27 cellular contexts compared by ENCODE assay signal in the genomic region with DNA sequence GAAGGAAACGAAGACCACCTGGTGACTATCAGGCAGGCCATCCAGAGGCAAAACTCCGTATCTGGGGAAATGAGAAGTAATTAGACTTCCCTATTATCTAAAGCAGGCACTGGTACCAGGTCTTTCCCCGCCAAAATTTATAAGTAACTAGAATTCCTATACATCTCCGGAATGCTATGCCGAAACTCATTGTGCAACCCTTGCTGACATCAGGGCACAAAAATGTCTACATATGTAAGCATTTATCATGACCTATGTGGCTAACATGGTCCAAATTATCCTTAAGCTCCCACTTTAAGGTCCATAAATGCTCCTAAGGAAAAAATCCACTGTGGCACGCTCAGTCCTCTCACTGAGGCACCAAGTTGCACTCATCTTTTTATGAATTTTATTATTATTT. TPM values are rescaled to one million over a fixed set of nuclear protein-coding genes. Genes with fewer than 3 reads are reported as not detected.
A peak's percentile ranks its signal among the peaks of the same experiment; 100 is the strongest.
DNase-seq lines count a peak whose midpoint lies in the region; ATAC-seq and TF ChIP-seq lines count a peak whose summit lies in the region.
"Had no signal": no experiment of that assay in that cellular context is flagged by ENCODE, and none has a peak within 500 bp of the region (broad histone marks: within the 10 kb centered on the region; RNA-seq: fewer than 3 reads in every experiment).

No MANE protein-coding gene starts in this region.

- no peak overlapping the region for H3K4me2 ChIP-seq in smooth muscle cell
- H3K4me2 ChIP-seq in OCI-LY7 (ENCODE audit: low read length), result no peak overlapping the region

- H3K9ac ChIP-seq in smooth muscle cell (ENCODE audit: low read depth), result no peak overlapping the region

- no peaks in the 10 kb centered on the region for H4K20me1 ChIP-seq in smooth muscle cell (ENCODE audit: low read depth)
- no peaks in the 10 kb centered on the region for H4K20me1 ChIP-seq in OCI-LY7 (ENCODE audit: insufficient read depth, low read length)

- no peaks in the 10 kb centered on the region for H3K27me3 ChIP-seq in RWPE2 (ENCODE audit: insufficient read depth, poor library complexity, severe bottlenecking)
- H3K27me3 ChIP-seq in smooth muscle cell (ENCODE audit: low read depth), result no peaks in the 10 kb centered on the region
- H3K27me3 ChIP-seq: adrenal gland, brain microvascular endothelial cell, right atrium auricular region, testis had no signal

- POLR2A ChIA-PET in OCI-LY7 (lab: Charles Lee), result no interaction called here

- 63% methylated on average over 6 of the region's 6 CpGs for WGBS in smooth muscle cell (ENCODE audit: low lambda C conversion rate)

- H3K4me3 ChIP-seq in RWPE2 (ENCODE audit: severe bottlenecking), result no peak overlapping the region
- no peak overlapping the region for H3K4me3 ChIP-seq in smooth muscle cell
- no peak overlapping the region for H3K4me3 ChIP-seq in OCI-LY7 (ENCODE audit: low read depth, low read length, poor library complexity, severe bottlenecking)
- H3K4me3 ChIP-seq: adrenal gland, right atrium auricular region, testis had no signal

- intact Hi-C loops in OCI-LY7 (cut with micrococcal nuclease; ENCODE audit: unreplicated experiment), result no loop called here

- peak; percentile 55 for ATAC-seq in RWPE2 (ENCODE audit: low read depth)
- ATAC-seq in HG03432 (IDR thresholded peaks at IDR 0.05; ENCODE audit: unreplicated experiment), result no peak
- ATAC-seq: activated CD8-positive, alpha-beta T cell treated with anti-CD3 and anti-CD28 coated beads, Interleukin-2, amount 10 ng/mL, durations not matched to agents 7 days and 5 days; left lobe of liver; naive thymus-derived CD8-positive, alpha-beta T cell had no signal

- H3F3A ChIP-seq in smooth muscle cell (ENCODE audit: low read depth), result peaks cover 3% of the 10 kb centered on the region

- BruUV-seq in OCI-LY7 (replicated peaks; lab: Mats Ljungman, UMichigan), result no TSS peak

- H3K27ac ChIP-seq in RWPE2 (ENCODE audit: poor library complexity, severe bottlenecking) (peak overlapping the region; percentile 100), smooth muscle cell (ENCODE audit: low read depth) (peak overlapping the region; percentile 67), OCI-LY7 (ENCODE audit: low read depth, low read length, poor library complexity, severe bottlenecking) (no peak overlapping the region)
- H3K27ac ChIP-seq: adrenal gland, brain microvascular endothelial cell, right atrium auricular region, testis had no signal

- CTCF ChIA-PET in OCI-LY7 (lab: Charles Lee; ENCODE audit: unreplicated experiment), result no interaction called here

- DNase-seq in HS-5 (ENCODE audit: low read depth) (peak; percentile 96), RWPE2 (ENCODE audit: low spot score) (peak; percentile 66), fibroblast of peridontal ligament (ENCODE audit: extremely low read depth) (peak; percentile 47), smooth muscle cell (lab: John Stamatoyannopoulos, UW; ENCODE audit: unreplicated experiment) (no peak), DMS53 (lab: John Stamatoyannopoulos, UW) (no peak), OCI-LY7 (ENCODE audit: low spot score) (no peak)
- DNase-seq: activated CD8-positive, alpha-beta T cell treated with anti-CD3 and anti-CD28 coated beads, Interleukin-2, amount 10 ng/mL, durations not matched to agents 7 days and 5 days; activated gamma-delta T cell; adrenal gland; brain microvascular endothelial cell; CD4-positive, alpha-beta T cell; endodermal cell; foreskin melanocyte; midbrain; naive thymus-derived CD8-positive, alpha-beta T cell; NCI-H1417; NCI-H2081; stimulated activated CD4-positive, alpha-beta T cell treated with anti-CD3 and anti-CD28 coated beads, Interleukin-12 subunit alpha, Interleukin-12 subunit beta, amount 100 ng/mL, for 4 hours; stimulated activated CD4-positive, alpha-beta T cell treated with anti-CD3 and anti-CD28 coated beads, Interleukin-4, amount 100 ng/mL, for 4 hours; stimulated activated naive CD4-positive, alpha-beta T cell treated with Interleukin-2 at 50 U/mL for 16 hours; testis had no signal

- H3K79me2 ChIP-seq in smooth muscle cell (ENCODE audit: low read depth) (no peaks in the 10 kb centered on the region), OCI-LY7 (ENCODE audit: insufficient read depth, low read depth, low read length) (no peaks in the 10 kb centered on the region)

- H3K9me2 ChIP-seq in OCI-LY7 (ENCODE audit: insufficient read depth, low read length), result no peaks in the 10 kb centered on the region

- TF ChIP-seq CTCF in RWPE2 (IDR thresholded peaks at IDR 0.05; ENCODE audit: poor library complexity, severe bottlenecking) (no peak), smooth muscle cell (IDR thresholded peaks at IDR 0.05; ENCODE audit: borderline replicate concordance, insufficient read depth, poor library complexity, severe bottlenecking) (no peak), OCI-LY7 (conservative IDR thresholded peaks at IDR 0.05; ENCODE audit: low read length) (no peak)

- H3K9me3 ChIP-seq in RWPE2 (ENCODE audit: severe bottlenecking) (no peaks in the 10 kb centered on the region), smooth muscle cell (replicated peaks; ENCODE audit: low read depth) (no peaks in the 10 kb centered on the region), OCI-LY7 (ENCODE audit: low read length) (no peaks in the 10 kb centered on the region)
- H3K9me3 ChIP-seq: adrenal gland, right atrium auricular region, testis had no signal

- H3K36me3 ChIP-seq in RWPE2 (ENCODE audit: low read depth), result no peaks in the 10 kb centered on the region
- no peaks in the 10 kb centered on the region for H3K36me3 ChIP-seq in smooth muscle cell (ENCODE audit: low read depth)
- H3K36me3 ChIP-seq in OCI-LY7 (ENCODE audit: insufficient read depth, low read length), result no peaks in the 10 kb centered on the region
- H3K36me3 ChIP-seq: adrenal gland, brain microvascular endothelial cell, right atrium auricular region had no signal

- H2AFZ ChIP-seq in smooth muscle cell (ENCODE audit: low read depth), result no peak overlapping the region
- no peak overlapping the region for H2AFZ ChIP-seq in OCI-LY7 (ENCODE audit: low read length)

- peaks cover 40% of the 10 kb centered on the region for H3K4me1 ChIP-seq in RWPE2 (ENCODE audit: insufficient read depth, poor library complexity, severe bottlenecking)
- H3K4me1 ChIP-seq in smooth muscle cell (ENCODE audit: low read depth), result peaks cover 21% of the 10 kb centered on the region
- H3K4me1 ChIP-seq in OCI-LY7 (ENCODE audit: insufficient read depth, low read length, poor library complexity, severe bottlenecking), result no peaks in the 10 kb centered on the region
- H3K4me1 ChIP-seq: adrenal gland, right atrium auricular region, testis had no signal

RNA-seq across cellular contexts. Expression of gene ACTL7B, which starts 17.8 kb away (rescaled TPM):
- total RNA-seq in smooth muscle cell, result not detected in 2 replicates
- polyA plus RNA-seq in smooth muscle cell, result not detected in 2 replicates
- total RNA-seq in OCI-LY7 (2014; rRNA removed; shearing (Covaris generic)), result not detected in 2 replicates
- total RNA-seq in OCI-LY7 (2022), result not detected in 2 replicates
- total RNA-seq: activated CD8-positive, alpha-beta T cell treated with anti-CD3 and anti-CD28 coated beads, Interleukin-2, amount 10 ng/mL, durations not matched to agents 7 days and 5 days; endodermal cell; left lobe of liver; M059J; osteoblast; right atrium auricular region had no signal
- polyA plus RNA-seq: naive thymus-derived CD8-positive, alpha-beta T cell had no signal

RNA-seq across cellular contexts. Expression of gene ACTL7A, which starts 24.0 kb away (rescaled TPM):
- total RNA-seq in smooth muscle cell (not detected in 2 replicates), OCI-LY7 (2022) (not detected in 2 replicates)
- polyA plus RNA-seq in smooth muscle cell, result not detected in 2 replicates
- not detected in 2 replicates for total RNA-seq in OCI-LY7 (2014; rRNA removed; shearing (Covaris generic))
- total RNA-seq: activated CD8-positive, alpha-beta T cell treated with anti-CD3 and anti-CD28 coated beads, Interleukin-2, amount 10 ng/mL, durations not matched to agents 7 days and 5 days; adrenal gland; CD4-positive, alpha-beta T cell; endodermal cell; left lobe of liver; M059J; naive thymus-derived CD8-positive, alpha-beta T cell; osteoblast; right atrium auricular region; T-helper 1 cell treated with Interleukin-12 subunit alpha and Interleukin-12 subunit beta and Interleukin-4 antibody, amounts not matched to agents 30 ng/mL and 1 ng/mL, for 36 hours had no signal
- polyA plus RNA-seq: adrenal gland; naive thymus-derived CD8-positive, alpha-beta T cell had no signal

Comparison
In these comparisons a context has a peak if more than half of its experiments do, and no peak if none do; other contexts are left out.
1. DNase-seq: peak in HS-5 (single experiment), RWPE2 (single experiment) and fibroblast of peridontal ligament (single experiment); none in smooth muscle cell (single experiment), DMS53 (single experiment) and OCI-LY7 (single experiment).